ENCODE assay signal across 8 cellular contexts in the genomic region with DNA sequence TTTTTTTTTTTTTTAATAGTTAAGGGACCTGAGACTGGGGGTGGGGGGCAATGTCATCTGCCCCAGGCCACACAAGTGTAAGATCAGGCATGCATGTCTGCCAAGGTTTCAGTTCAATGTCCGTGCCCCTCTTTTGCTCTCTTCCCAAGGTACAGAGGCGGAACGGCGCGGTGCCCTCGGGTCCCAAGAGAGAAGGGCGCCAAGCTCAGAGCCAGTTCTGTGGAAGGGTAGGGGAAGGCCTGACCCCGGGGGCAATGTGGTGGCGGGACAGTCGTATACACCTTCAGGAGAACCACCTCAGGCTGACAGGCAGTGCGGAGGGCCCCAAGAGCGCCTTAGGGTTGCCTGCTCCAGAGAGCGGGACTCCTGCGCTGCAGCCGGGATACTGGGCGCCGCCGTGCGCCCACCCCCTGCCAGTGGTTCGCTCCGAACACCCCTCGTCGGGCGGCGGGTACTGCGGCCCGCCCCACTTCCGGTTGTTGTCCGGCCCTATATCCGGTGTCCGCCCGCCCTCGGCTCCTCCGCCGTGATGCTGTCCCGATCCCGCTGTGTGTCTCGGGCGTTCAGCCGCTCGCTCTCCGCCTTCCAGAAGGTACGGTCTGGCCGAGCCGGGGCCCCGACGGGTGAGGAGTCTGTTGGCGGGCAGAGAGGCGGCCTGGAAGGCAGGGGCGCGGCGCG. TPM values are rescaled to one million over a fixed set of nuclear protein-coding genes. Genes with fewer than 3 reads are reported as not detected.
DNase-seq lines count a peak whose midpoint lies in the region; ATAC-seq and TF ChIP-seq lines count a peak whose summit lies in the region.

A gene (plus strand): TSS at position 492 of the 678 bp plus-strand sequence. CDS start 38 bp downstream, at position 530.

- H3K36me3 ChIP-seq in vagina: no peaks in the 10 kb centered on the region

- peak; percentile 45 to 76 for DNase-seq in NCI-H1930 (lab: John Stamatoyannopoulos, UW)
- peak in 57 of 58 donors; percentile 37 to 88 (median 77) for DNase-seq in anterior cingulate cortex (lab: John Stamatoyannopoulos, UW)
- peak; percentile 86 to 95 (median 95) for DNase-seq in right cardiac atrium
- peak; percentile 82 for DNase-seq in putamen (ENCODE audit: low spot score)
- DNase-seq in vagina (ENCODE audit: extremely low spot score in 2 of 2): no peak

- H3K27me3 ChIP-seq in right cardiac atrium (ENCODE audit: control insufficient read depth, insufficient read depth): no peaks in the 10 kb centered on the region
- no peaks in the 10 kb centered on the region for H3K27me3 ChIP-seq in vagina

- H3K4me3 ChIP-seq in right cardiac atrium (ENCODE audit: low read length): peak within 1 kb of the TSS; percentile 79
- H3K4me3 ChIP-seq in vagina: peak within 1 kb of the TSS; percentile 60 to 100

- under 1% methylated on average over 53 of the region's 53 CpGs for WGBS in right cardiac atrium

- peak within 1 kb of the TSS; percentile 97 for H3K27ac ChIP-seq in right cardiac atrium (ENCODE audit: low read length)
- peak within 1 kb of the TSS; percentile 95 for H3K27ac ChIP-seq in vagina

- H3K4me1 ChIP-seq in right cardiac atrium (ENCODE audit: control insufficient read depth, insufficient read depth, low read length): peaks cover 17% of the 10 kb centered on the region
- H3K4me1 ChIP-seq in vagina: peaks cover 41% of the 10 kb centered on the region

- peak; percentile 92 for ATAC-seq in GM18502 (IDR thresholded peaks at IDR 0.05; ENCODE audit: poor library complexity, unreplicated experiment)
- peak; percentile 94 for ATAC-seq in HG02938 (IDR thresholded peaks at IDR 0.05; ENCODE audit: unreplicated experiment)
- peak; percentile 99 for ATAC-seq in right cardiac atrium

- peak in 1 of 2 donors; percentile 70 for TF ChIP-seq POLR2A in vagina (IDR thresholded peaks at IDR 0.05)

- H3K9me3 ChIP-seq in right cardiac atrium (ENCODE audit: control insufficient read depth, low read length) (no peaks in the 10 kb centered on the region), vagina (no peaks in the 10 kb centered on the region)

- intact Hi-C loops in T-helper 2 cell treated with Interferon-gamma antibody and Interleukin-4, amounts not matched to agents 100 ng/mL and 5 ng/mL, for 36 hours (cut with micrococcal nuclease): loop anchor here (1.0 to 5.0 kb wide), 4 partner anchors 21 to 295 kb away; a partner anchor contains a TSS
- intact Hi-C loops in right cardiac atrium (cut with DNase I): no loop called here
- intact Hi-C loops in vagina (cut with DNase I): no loop called here

- TF ChIP-seq CTCF in vagina (IDR thresholded peaks at IDR 0.05): peak in 1 of 3 experiments; percentile 24

RNA-seq across cellular contexts. Expression of the gene that starts here (rescaled TPM):
- 93.7 and 94.6 TPM in 2 replicates for total RNA-seq in T-helper 2 cell treated with Interferon-gamma antibody and Interleukin-4, amounts not matched to agents 100 ng/mL and 5 ng/mL, for 36 hours
- total RNA-seq in right cardiac atrium (100 to 1,000 TPM; 121 to 148 (median 144) TPM), vagina (109 TPM)
- polyA plus RNA-seq in right cardiac atrium: 87.6 TPM

Comparison
In these comparisons a context has a peak if more than half of its experiments do, and no peak if none do; other contexts are left out.
1. DNase-seq: peak in NCI-H1930 (2 of 2), anterior cingulate cortex (57 of 58), right cardiac atrium (3 of 3) and putamen (single experiment); none in vagina (0 of 2).
2. Peak in every context shown above with its lines, with median percentiles within 50 percentile points of each other: ATAC-seq.